In the genomic region with DNA sequence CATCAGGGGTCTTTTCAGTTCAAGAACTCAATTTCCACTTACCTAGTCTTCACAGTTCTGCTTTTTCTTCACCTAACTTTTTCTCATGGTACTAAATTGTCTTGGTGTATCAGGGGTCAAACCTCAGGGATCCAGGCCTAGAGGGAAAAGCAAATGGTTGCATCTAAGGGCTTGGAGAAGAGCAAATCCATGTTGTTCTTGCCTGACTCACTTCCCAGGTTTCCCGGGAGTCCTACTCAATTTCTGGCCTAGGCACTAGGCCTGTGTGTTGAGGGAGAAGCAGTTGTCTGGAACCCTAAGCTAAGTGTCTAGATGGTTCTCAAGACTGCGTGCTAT, we compare ENCODE assay signal across 1 cellular context.
TF ChIP-seq lines count a peak whose summit lies in the region.

No MANE protein-coding gene starts in this region.

TF ChIP-seq in IMR-90, 13 proteins besides CTCF, POLR2A, EP300 and RAD21 (continued from another document):
- TF ChIP-seq FOS (IDR thresholded peaks at IDR 0.05; ENCODE audit: low read depth, low read length) (no peak), CEBPB (IDR thresholded peaks at IDR 0.05; ENCODE audit: low read depth, low read length) (no peak), MAFK (IDR thresholded peaks at IDR 0.05; ENCODE audit: low read depth, low read length) (no peak), CHD1 (IDR thresholded peaks at IDR 0.05; ENCODE audit: low read depth, low read length) (no peak), SMC3 (IDR thresholded peaks at IDR 0.05; ENCODE audit: low read depth, low read length) (no peak), RFX5 (IDR thresholded peaks at IDR 0.05; ENCODE audit: low read depth, low read length) (no peak), MXI1 (IDR thresholded peaks at IDR 0.05; ENCODE audit: borderline replicate concordance, low read depth, low read length) (no peak), BHLHE40 (IDR thresholded peaks at IDR 0.05; ENCODE audit: low read depth, low read length) (no peak), NFE2L2 (IDR thresholded peaks at IDR 0.05; ENCODE audit: low read depth, low read length) (no peak), MAZ (IDR thresholded peaks at IDR 0.05; ENCODE audit: borderline replicate concordance, low read depth, low read length) (no peak)
